1 cellular context compared by ENCODE assay signal in the genomic region with DNA sequence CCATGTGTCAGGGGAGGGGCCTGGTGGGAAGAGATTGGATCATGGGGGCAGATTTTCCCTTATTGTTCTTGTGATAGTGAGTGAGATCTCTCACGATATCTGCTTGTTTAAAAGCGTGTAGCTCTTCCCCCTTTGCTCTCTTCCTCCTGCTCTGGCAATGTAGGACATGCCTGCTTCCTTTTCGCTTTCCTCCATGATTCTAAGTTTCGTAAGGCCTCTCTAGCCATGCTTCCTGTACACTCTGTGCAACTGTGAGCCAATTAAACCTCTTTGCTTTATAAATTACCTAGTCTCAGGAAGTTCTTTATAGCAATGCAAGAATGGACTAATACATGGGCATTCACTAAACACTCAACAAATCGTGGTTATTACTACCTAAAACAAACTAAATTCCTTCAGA.
TF ChIP-seq lines count a peak whose summit lies in the region.

No MANE protein-coding gene starts in this region.

TF ChIP-seq in GM23338, 12 proteins besides CTCF, POLR2A, EP300 and RAD21 (continued from another document):
- TF ChIP-seq, protein P1, sequence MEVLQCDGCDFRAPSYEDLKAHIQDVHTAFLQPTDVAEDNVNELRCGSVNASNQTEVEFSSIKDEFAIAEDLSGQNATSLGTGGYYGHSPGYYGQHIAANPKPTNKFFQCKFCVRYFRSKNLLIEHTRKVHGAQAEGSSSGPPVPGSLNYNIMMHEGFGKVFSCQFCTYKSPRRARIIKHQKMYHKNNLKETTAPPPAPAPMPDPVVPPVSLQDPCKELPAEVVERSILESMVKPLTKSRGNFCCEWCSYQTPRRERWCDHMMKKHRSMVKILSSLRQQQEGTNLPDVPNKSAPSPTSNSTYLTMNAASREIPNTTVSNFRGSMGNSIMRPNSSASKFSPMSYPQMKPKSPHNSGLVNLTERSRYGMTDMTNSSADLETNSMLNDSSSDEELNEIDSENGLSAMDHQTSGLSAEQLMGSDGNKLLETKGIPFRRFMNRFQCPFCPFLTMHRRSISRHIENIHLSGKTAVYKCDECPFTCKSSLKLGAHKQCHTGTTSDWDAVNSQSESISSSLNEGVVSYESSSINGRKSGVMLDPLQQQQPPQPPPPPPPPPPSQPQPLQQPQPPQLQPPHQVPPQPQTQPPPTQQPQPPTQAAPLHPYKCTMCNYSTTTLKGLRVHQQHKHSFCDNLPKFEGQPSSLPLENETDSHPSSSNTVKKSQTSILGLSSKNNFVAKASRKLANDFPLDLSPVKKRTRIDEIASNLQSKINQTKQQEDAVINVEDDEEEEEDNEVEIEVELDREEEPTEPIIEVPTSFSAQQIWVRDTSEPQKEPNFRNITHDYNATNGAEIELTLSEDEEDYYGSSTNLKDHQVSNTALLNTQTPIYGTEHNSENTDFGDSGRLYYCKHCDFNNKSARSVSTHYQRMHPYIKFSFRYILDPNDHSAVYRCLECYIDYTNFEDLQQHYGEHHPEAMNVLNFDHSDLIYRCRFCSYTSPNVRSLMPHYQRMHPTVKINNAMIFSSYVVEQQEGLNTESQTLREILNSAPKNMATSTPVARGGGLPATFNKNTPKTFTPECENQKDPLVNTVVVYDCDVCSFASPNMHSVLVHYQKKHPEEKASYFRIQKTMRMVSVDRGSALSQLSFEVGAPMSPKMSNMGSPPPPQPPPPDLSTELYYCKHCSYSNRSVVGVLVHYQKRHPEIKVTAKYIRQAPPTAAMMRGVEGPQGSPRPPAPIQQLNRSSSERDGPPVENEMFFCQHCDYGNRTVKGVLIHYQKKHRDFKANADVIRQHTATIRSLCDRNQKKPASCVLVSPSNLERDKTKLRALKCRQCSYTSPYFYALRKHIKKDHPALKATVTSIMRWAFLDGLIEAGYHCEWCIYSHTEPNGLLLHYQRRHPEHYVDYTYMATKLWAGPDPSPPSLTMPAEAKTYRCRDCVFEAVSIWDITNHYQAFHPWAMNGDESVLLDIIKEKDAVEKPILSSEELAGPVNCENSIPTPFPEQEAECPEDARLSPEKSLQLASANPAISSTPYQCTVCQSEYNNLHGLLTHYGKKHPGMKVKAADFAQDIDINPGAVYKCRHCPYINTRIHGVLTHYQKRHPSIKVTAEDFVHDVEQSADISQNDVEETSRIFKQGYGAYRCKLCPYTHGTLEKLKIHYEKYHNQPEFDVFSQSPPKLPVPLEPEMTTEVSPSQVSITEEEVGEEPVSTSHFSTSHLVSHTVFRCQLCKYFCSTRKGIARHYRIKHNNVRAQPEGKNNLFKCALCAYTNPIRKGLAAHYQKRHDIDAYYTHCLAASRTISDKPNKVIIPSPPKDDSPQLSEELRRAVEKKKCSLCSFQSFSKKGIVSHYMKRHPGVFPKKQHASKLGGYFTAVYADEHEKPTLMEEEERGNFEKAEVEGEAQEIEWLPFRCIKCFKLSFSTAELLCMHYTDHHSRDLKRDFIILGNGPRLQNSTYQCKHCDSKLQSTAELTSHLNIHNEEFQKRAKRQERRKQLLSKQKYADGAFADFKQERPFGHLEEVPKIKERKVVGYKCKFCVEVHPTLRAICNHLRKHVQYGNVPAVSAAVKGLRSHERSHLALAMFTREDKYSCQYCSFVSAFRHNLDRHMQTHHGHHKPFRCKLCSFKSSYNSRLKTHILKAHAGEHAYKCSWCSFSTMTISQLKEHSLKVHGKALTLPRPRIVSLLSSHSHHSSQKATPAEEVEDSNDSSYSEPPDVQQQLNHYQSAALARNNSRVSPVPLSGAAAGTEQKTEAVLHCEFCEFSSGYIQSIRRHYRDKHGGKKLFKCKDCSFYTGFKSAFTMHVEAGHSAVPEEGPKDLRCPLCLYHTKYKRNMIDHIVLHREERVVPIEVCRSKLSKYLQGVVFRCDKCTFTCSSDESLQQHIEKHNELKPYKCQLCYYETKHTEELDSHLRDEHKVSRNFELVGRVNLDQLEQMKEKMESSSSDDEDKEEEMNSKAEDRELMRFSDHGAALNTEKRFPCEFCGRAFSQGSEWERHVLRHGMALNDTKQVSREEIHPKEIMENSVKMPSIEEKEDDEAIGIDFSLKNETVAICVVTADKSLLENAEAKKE (CRISPR knock-in tag; IDR thresholded peaks at IDR 0.05), result no peak
- TF ChIP-seq CREB1 (CRISPR knock-in tag; IDR thresholded peaks at IDR 0.05; ENCODE audit: low read depth), result no peak
TF ChIP-seq in GM23338: peak in this region for 0.
